Comparison of ENCODE assay signal across 26 cellular contexts in the genomic region with DNA sequence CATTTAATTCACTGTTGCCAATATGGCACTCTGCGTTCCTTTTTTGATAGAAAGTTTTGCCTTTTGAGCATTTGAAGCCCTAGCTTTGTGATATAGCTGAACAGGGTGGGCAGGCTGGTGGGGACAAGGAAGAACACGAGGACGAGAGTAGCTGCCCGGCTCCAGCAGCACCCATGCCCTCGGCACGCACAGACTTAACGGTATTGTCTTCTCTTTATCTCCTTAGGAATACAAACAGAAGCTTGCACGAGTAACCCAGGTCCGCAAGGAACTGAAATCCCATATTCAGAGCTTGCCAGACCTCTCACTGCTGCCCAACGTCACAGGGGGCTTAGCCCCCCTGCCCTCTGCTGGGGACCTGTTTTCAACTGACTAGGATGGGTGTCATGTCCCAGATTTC.
"Had no signal": no experiment of that assay in that cellular context is flagged by ENCODE, and none has a peak within 500 bp of the region (broad histone marks: within the 10 kb centered on the region; RNA-seq: fewer than 3 reads in every experiment).

No MANE protein-coding gene starts in this region.

- H3K4me3 ChIP-seq: adrenal gland, heart right ventricle, lung, smooth muscle cell, thoracic aorta, vagina had no signal

- H3K27ac Mint-ChIP-seq: activated CD4-positive, alpha-beta T cell treated with anti-CD3 and anti-CD28 coated beads for 36 hours; activated naive CD8-positive, alpha-beta T cell; activated T-helper 2 cell treated with anti-CD3 and anti-CD28 coated beads, Interferon-gamma antibody, Interleukin-2, Interleukin-4, amounts not matched to agents 10 μg/mL and 5 μg/mL and 100 μg/mL, durations not matched to agents 14 hours and 24 hours and 36 hours; T-helper 1 cell treated with Interleukin-12 subunit alpha and Interleukin-12 subunit beta and Interleukin-4 antibody, amounts not matched to agents 30 μg/mL and 1 μg/mL, for 36 hours; type B pancreatic cell; WTC11 had no signal

- ATAC-seq: activated CD4-positive, alpha-beta T cell treated with anti-CD3 and anti-CD28 coated beads for 36 hours; heart right ventricle; sciatic nerve; WTC11 had no signal

- H3K4me3 Mint-ChIP-seq: activated CD4-positive, alpha-beta T cell treated with anti-CD3 and anti-CD28 coated beads for 36 hours; activated naive CD8-positive, alpha-beta T cell; activated T-cell treated with anti-CD3 and anti-CD28 coated beads, Interleukin-2, amount 50 U/mL, for 24 hours; central memory CD8-positive, alpha-beta T cell; mesothelial cell of epicardium; nephron; T-helper 1 cell treated with Interleukin-12 subunit alpha and Interleukin-12 subunit beta and Interleukin-4 antibody, amounts not matched to agents 30 μg/mL and 1 μg/mL, for 36 hours; type B pancreatic cell; WTC11 had no signal

- H3K27me3 Mint-ChIP-seq: activated CD4-positive, alpha-beta T cell treated with anti-CD3 and anti-CD28 coated beads for 36 hours; activated naive CD8-positive, alpha-beta T cell; activated T-cell treated with anti-CD3 and anti-CD28 coated beads, Interleukin-2, amount 50 U/mL, for 24 hours; central memory CD8-positive, alpha-beta T cell; type B pancreatic cell had no signal

- H3K36me3 Mint-ChIP-seq: activated naive CD8-positive, alpha-beta T cell had no signal

- H3K9me3 Mint-ChIP-seq: activated T-cell treated with anti-CD3 and anti-CD28 coated beads, Interleukin-2, amount 50 U/mL, for 24 hours; activated T-helper 2 cell treated with anti-CD3 and anti-CD28 coated beads, Interferon-gamma antibody, Interleukin-2, Interleukin-4, amounts not matched to agents 10 μg/mL and 5 μg/mL and 100 μg/mL, durations not matched to agents 14 hours and 24 hours and 36 hours; central memory CD8-positive, alpha-beta T cell; mesothelial cell of epicardium; nephron; T-helper 1 cell treated with Interleukin-12 subunit alpha and Interleukin-12 subunit beta and Interleukin-4 antibody, amounts not matched to agents 30 μg/mL and 1 μg/mL, for 36 hours; type B pancreatic cell; WTC11 had no signal

- H3K27me3 ChIP-seq: adrenal gland, heart right ventricle, vagina had no signal

- H3K4me1 Mint-ChIP-seq: WTC11 had no signal

- H3K27ac ChIP-seq: adrenal gland, parathyroid adenoma, thoracic aorta, vagina had no signal

- DNase-seq: activated CD4-positive, alpha-beta T cell treated with anti-CD3 and anti-CD28 coated beads for 36 hours; activated CD4-positive, alpha-beta T cell treated with anti-CD3 and anti-CD28 coated beads, Interleukin-2, amount 50 U/mL, for 4 hours; activated CD8-positive, alpha-beta memory T cell treated with anti-CD3 and anti-CD28 coated beads for 24 hours; activated CD8-positive, alpha-beta memory T cell treated with anti-CD3 and anti-CD28 coated beads, Interleukin-2, amount 50 U/mL, for 4 hours; activated naive CD4-positive, alpha-beta T cell; activated T-cell treated with anti-CD3 and anti-CD28 coated beads, Interleukin-2, amount 50 U/mL, for 24 hours; adrenal gland; heart right ventricle; stimulated activated CD4-positive, alpha-beta T cell treated with anti-CD3 and anti-CD28 coated beads, Interleukin-15, amount 100 ng/mL, for 24 hours; stimulated activated CD8-positive, alpha-beta memory T cell treated with anti-CD3 and anti-CD28 coated beads, Interleukin-4, amount 100 ng/mL, for 48 hours; stimulated activated naive CD4-positive, alpha-beta T cell; T1000 had no signal

- H3K9me3 ChIP-seq: adrenal gland, heart right ventricle, thoracic aorta, vagina had no signal
